In genomic region chr19:7679771-7680605, GRCh38 we compare ENCODE assay signal across 8 cellular contexts. TPM values are rescaled to one million over a fixed set of nuclear protein-coding genes. Genes with fewer than 3 reads are reported as not detected.
DNase-seq lines count a peak whose midpoint lies in the region; ATAC-seq and TF ChIP-seq lines count a peak whose summit lies in the region.

No MANE protein-coding gene starts in this region.

- BruUV-seq in Panc1 (replicated peaks; lab: Mats Ljungman, UMichigan): no TSS peak

- DNase-seq in GM12865 (ENCODE audit: low read depth) (no peak), Panc1 (ENCODE audit: low read depth, low spot score) (no peak), esophagus squamous epithelium (lab: John Stamatoyannopoulos, UW) (no peak), prostate gland (ENCODE audit: low spot score) (no peak), NOMO-1 (lab: John Stamatoyannopoulos, UW; ENCODE audit: unreplicated experiment in 2 of 2) (no peak), ureter (ENCODE audit: low spot score) (no peak), NCI-H2029 treated with DMSO at 0.1 percent for 48 hours (lab: John Stamatoyannopoulos, UW) (no peak), SW 1271 (lab: John Stamatoyannopoulos, UW) (no peak)

- peak overlapping the region; percentile 26 for H3K4me3 ChIP-seq in GM12865 (ENCODE audit: low read depth, low read length)
- peak overlapping the region; percentile 46 to 85 for H3K4me3 ChIP-seq in Panc1 (ENCODE audit: low read depth in 2 of 2, low read length in 2 of 2)
- peak overlapping the region; percentile 84 to 99 (median 96) for H3K4me3 ChIP-seq in esophagus squamous epithelium
- peak overlapping the region; percentile 100 for H3K4me3 ChIP-seq in prostate gland

- in situ Hi-C loops in Panc1 (cut with HindIII; ENCODE audit: low pct_unique_long_range_greater_than_20kb, low sequenced_read_pairs): no loop called here

- CTCF ChIA-PET in Panc1 (lab: Charles Lee): interaction anchor here (0.8 to 0.9 kb wide), 2 partner anchors 11 to 112 kb away, joined by 3 to 12 read pairs; partner anchors contain the start of gene RETN

- H3K27me3 ChIP-seq in Panc1 (ENCODE audit: control insufficient read depth, insufficient read depth, low read length) (no peaks in the 10 kb centered on the region), esophagus squamous epithelium (peaks cover 0 to 51% (median 0%) of the 10 kb centered on the region in 4 donors), prostate gland (replicated peaks; ENCODE audit: insufficient read depth) (no peaks in the 10 kb centered on the region)

- TF ChIP-seq POLR2A in esophagus squamous epithelium (IDR thresholded peaks at IDR 0.05): no peak
- TF ChIP-seq POLR2A in prostate gland (IDR thresholded peaks at IDR 0.05): no peak

- POLR2A ChIA-PET in Panc1 (lab: Charles Lee): no interaction called here

- intact Hi-C loops in Panc1 (cut with micrococcal nuclease; ENCODE audit: unreplicated experiment) (loop anchor here (5.0 kb wide), 1 partner anchor 113 kb away; no protein-coding TSS in a partner anchor), esophagus squamous epithelium (cut with DNase I) (loop anchor here (5.0 to 10.0 kb wide), 2 partner anchors 113 to 115 kb away; no protein-coding TSS in a partner anchor), prostate gland (cut with DNase I) (loop anchor here (5.0 kb wide), 1 partner anchor 323 kb away; no protein-coding TSS in a partner anchor)

- no peak for TF ChIP-seq CTCF in GM12865 (IDR thresholded peaks at IDR 0.05; ENCODE audit: insufficient read depth, low read depth, low read length, missing control alignments)
- no peak for TF ChIP-seq CTCF in Panc1 (IDR thresholded peaks at IDR 0.05)
- TF ChIP-seq CTCF in esophagus squamous epithelium (IDR thresholded peaks at IDR 0.05): no peak
- no peak for TF ChIP-seq CTCF in prostate gland (IDR thresholded peaks at IDR 0.05)

- H3K27ac ChIP-seq in Panc1 (ENCODE audit: low read length) (no peak overlapping the region), esophagus squamous epithelium (peak overlapping the region in 3 of 4 donors; percentile 93 to 96 (median 94)), prostate gland (no peak overlapping the region)

- 32 to 36% methylated on average over 16 to 17 of the region's 22 CpGs for WGBS in esophagus squamous epithelium, 2 donors
- WGBS in prostate gland: 42% methylated on average over 22 of the region's 22 CpGs

- H3K9me3 ChIP-seq in Panc1 (ENCODE audit: control insufficient read depth, insufficient read depth, low read depth, low read length) (no peaks in the 10 kb centered on the region), esophagus squamous epithelium (no peaks in the 10 kb centered on the region), prostate gland (no peaks in the 10 kb centered on the region)

- H3K4me1 ChIP-seq in Panc1 (ENCODE audit: control insufficient read depth, insufficient read depth, low read length) (no peaks in the 10 kb centered on the region; the same call in 1 of the 2 replicates), esophagus squamous epithelium (peaks cover 9 to 36% (median 10%) of the 10 kb centered on the region in 3 donors), prostate gland (replicated peaks) (no peaks in the 10 kb centered on the region)

- ATAC-seq in Panc1: peak; percentile 59

- H3K36me3 ChIP-seq in Panc1 (ENCODE audit: control insufficient read depth, insufficient read depth, low read length) (no peaks in the 10 kb centered on the region; the same call in 1 of the 2 replicates), esophagus squamous epithelium (peaks cover 5 to 30% (median 10%) of the 10 kb centered on the region in 3 donors), prostate gland (peaks cover 0 to 10% of the 10 kb centered on the region in 2 donors)

RNA-seq across cellular contexts. Expression of gene TRAPPC5, which starts 0.6 kb away (rescaled TPM):
- total RNA-seq in Panc1 (2021; ENCODE audit: unreplicated experiment) (101 TPM), esophagus squamous epithelium (10 to 100 TPM; 52.3 to 91.5 (median 77.4) TPM), prostate gland (100 to 1,000 TPM; 105 to 150 TPM), ureter (80.8 TPM)
- polyA plus RNA-seq in Panc1 (2012; ENCODE audit: insufficient read length): 206 TPM

RNA-seq across cellular contexts. Expression of gene MCEMP1, which starts 3.1 kb away (rescaled TPM):
- total RNA-seq in Panc1 (2021; ENCODE audit: unreplicated experiment) (not detected), esophagus squamous epithelium (under 1 TPM in 2 of 4 donors, not detected in 2; 0.29 to 0.97 TPM), prostate gland (under 1 TPM in 1 of 2 donors, not detected in 1; 0.28 TPM), ureter (not detected)
- polyA plus RNA-seq in Panc1 (2012; ENCODE audit: insufficient read length): not detected

RNA-seq across cellular contexts. Expression of gene RETN, which starts 11.1 kb away (rescaled TPM):
- total RNA-seq in Panc1 (2021; ENCODE audit: unreplicated experiment) (not detected), esophagus squamous epithelium (10 to 100 TPM in 1 of 4 donors, not detected in 3; 28.1 TPM), prostate gland (not detected), ureter (not detected)
- not detected for polyA plus RNA-seq in Panc1 (2012; ENCODE audit: insufficient read length)

RNA-seq across cellular contexts. Expression of gene FCER2, which starts 21.9 kb away (rescaled TPM):
- 0.15 TPM for total RNA-seq in Panc1 (2021; ENCODE audit: unreplicated experiment)
- polyA plus RNA-seq in Panc1 (2012; ENCODE audit: insufficient read length): 0.13 TPM
- not detected for total RNA-seq in esophagus squamous epithelium
- total RNA-seq in prostate gland: 1 to 10 TPM in 1 of 2 donors, not detected in 1; 1.5 TPM
- not detected for total RNA-seq in ureter

RNA-seq across cellular contexts. Expression of gene STXBP2, which starts 43.1 kb away (rescaled TPM):
- total RNA-seq in Panc1 (2021; ENCODE audit: unreplicated experiment) (102 TPM), esophagus squamous epithelium (10 to 100 TPM; 44.7 to 76.6 (median 55.2) TPM), prostate gland (100 to 1,000 TPM in 1 of 2 donors, 10 to 100 TPM in 1; 83.1 to 128 TPM), ureter (122 TPM)
- polyA plus RNA-seq in Panc1 (2012; ENCODE audit: insufficient read length): 143 TPM

Comparison
In these comparisons a context has a peak if more than half of its experiments do, and no peak if none do; other contexts are left out.
1. H3K4me3 ChIP-seq: peak in every context shown above with its lines; median percentile 100 in prostate gland; 96 in esophagus squamous epithelium; 66 in Panc1; 26 in GM12865.
2. H3K27ac ChIP-seq: peak in esophagus squamous epithelium (3 of 4); none in Panc1 (single experiment) and prostate gland (0 of 2).